ENCODE assay signal across 10 cellular contexts in the genomic region with DNA sequence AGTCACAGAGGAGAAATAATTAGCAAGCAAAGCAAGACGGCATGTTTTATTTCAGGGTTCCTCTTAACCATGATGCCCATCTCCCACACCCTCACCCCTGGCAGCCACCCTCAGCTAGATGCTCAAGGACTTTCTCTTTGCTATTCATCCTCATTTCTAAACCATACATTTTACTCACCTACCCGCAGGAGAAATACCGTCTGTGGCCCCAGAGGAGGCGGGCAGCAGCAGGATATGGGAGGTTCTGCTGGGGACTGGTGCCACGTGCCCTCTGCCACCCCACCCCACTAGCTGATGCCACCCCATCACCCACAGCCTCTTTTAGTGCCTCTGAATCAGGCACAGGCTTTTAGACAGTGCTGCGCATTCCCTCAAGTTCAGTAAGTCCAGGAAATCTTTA.
A peak's percentile ranks its signal among the peaks of the same experiment; 100 is the strongest.
DNase-seq lines count a peak whose midpoint lies in the region; TF ChIP-seq lines count a peak whose summit lies in the region.
"Had no signal": no experiment of that assay in that cellular context is flagged by ENCODE, and none has a peak within 500 bp of the region (broad histone marks: within the 10 kb centered on the region; RNA-seq: fewer than 3 reads in every experiment).

No MANE protein-coding gene starts in this region.

- peak; percentile 57 for DNase-seq in activated CD4-positive, alpha-beta T cell treated with anti-CD3 and anti-CD28 coated beads for 48 hours
- no peak for DNase-seq in activated CD4-positive, alpha-beta T cell treated with anti-CD3 and anti-CD28 coated beads, Interleukin-2, amount 50 U/mL, for 4 hours
- DNase-seq in T-helper 2 cell treated with Interferon-gamma antibody and Interleukin-4, amounts not matched to agents 5 μg/mL and 100 μg/mL, for 36 hours (ENCODE audit: low spot score): no peak
- DNase-seq in epithelial cell of prostate (ENCODE audit: low read depth, low spot score) (no peak), foreskin fibroblast (no peak), NCI-H1092 (lab: John Stamatoyannopoulos, UW) (no peak), D341Med (ENCODE audit: low spot score) (no peak)
- peak; percentile 56 for DNase-seq in stimulated activated CD8-positive, alpha-beta memory T cell treated with anti-CD3 and anti-CD28 coated beads, Interleukin-4, amount 100 ng/mL, for 48 hours

- peak overlapping the region; percentile 48 for H3K4me3 Mint-ChIP-seq in T-helper 2 cell treated with Interferon-gamma antibody and Interleukin-4, amounts not matched to agents 5 μg/mL and 100 μg/mL, for 36 hours

- no peaks in the 10 kb centered on the region for H3K27me3 Mint-ChIP-seq in T-helper 2 cell treated with Interferon-gamma antibody and Interleukin-4, amounts not matched to agents 5 μg/mL and 100 μg/mL, for 36 hours (ENCODE audit: low read depth)

- peaks cover 4% of the 10 kb centered on the region for H3K9me3 Mint-ChIP-seq in T-helper 2 cell treated with Interferon-gamma antibody and Interleukin-4, amounts not matched to agents 5 μg/mL and 100 μg/mL, for 36 hours

- peak overlapping the region; percentile 98 for H3K27ac ChIP-seq in epithelial cell of prostate
- H3K27ac ChIP-seq: neutrophil had no signal

- no peak for TF ChIP-seq CTCF in foreskin fibroblast (IDR thresholded peaks at IDR 0.05; ENCODE audit: low read depth, low read length)

- peak overlapping the region; percentile 90 for H3K27ac Mint-ChIP-seq in T-helper 2 cell treated with Interferon-gamma antibody and Interleukin-4, amounts not matched to agents 5 μg/mL and 100 μg/mL, for 36 hours

- H3K36me3 Mint-ChIP-seq in T-helper 2 cell treated with Interferon-gamma antibody and Interleukin-4, amounts not matched to agents 5 μg/mL and 100 μg/mL, for 36 hours (ENCODE audit: low read depth): peaks cover 1% of the 10 kb centered on the region

- peaks cover 37% of the 10 kb centered on the region for H3K4me1 Mint-ChIP-seq in T-helper 2 cell treated with Interferon-gamma antibody and Interleukin-4, amounts not matched to agents 5 μg/mL and 100 μg/mL, for 36 hours (ENCODE audit: low read depth)

- H3K4me3 ChIP-seq in foreskin fibroblast (ENCODE audit: low read depth in 1 of 2, low read length in 2 of 2): no peak overlapping the region
- H3K4me3 ChIP-seq: K562 had no signal

Comparison
In these comparisons a context has a peak if more than half of its experiments do, and no peak if none do; other contexts are left out.
1. DNase-seq: peak in activated CD4-positive, alpha-beta T cell treated with anti-CD3 and anti-CD28 coated beads for 48 hours (single experiment) and stimulated activated CD8-positive, alpha-beta memory T cell treated with anti-CD3 and anti-CD28 coated beads, Interleukin-4, amount 100 ng/mL, for 48 hours (single experiment); none in activated CD4-positive, alpha-beta T cell treated with anti-CD3 and anti-CD28 coated beads, Interleukin-2, amount 50 U/mL, for 4 hours (0 of 2), T-helper 2 cell treated with Interferon-gamma antibody and Interleukin-4, amounts not matched to agents 5 μg/mL and 100 μg/mL, for 36 hours (single experiment), epithelial cell of prostate (single experiment), foreskin fibroblast (0 of 2), NCI-H1092 (single experiment) and D341Med (single experiment).